In genomic region chr10:104052351-104052885, GRCh38 we compare ENCODE assay signal across 1 cellular context.
TF ChIP-seq lines count a peak whose summit lies in the region.

No MANE protein-coding gene starts in this region.

TF ChIP-seq in SK-N-SH, 30 proteins besides CTCF, POLR2A, EP300 and RAD21:
- TF ChIP-seq MEF2A (IDR thresholded peaks at IDR 0.05; ENCODE audit: borderline replicate concordance, low read depth) (no peak), ZBTB33 (IDR thresholded peaks at IDR 0.05; ENCODE audit: borderline replicate concordance, low read depth) (no peak), REST (IDR thresholded peaks at IDR 0.05; ENCODE audit: low read depth, low read length) (no peak), USF1 (IDR thresholded peaks at IDR 0.05; ENCODE audit: borderline replicate concordance, low read depth) (no peak), ELF1 (IDR thresholded peaks at IDR 0.05) (no peak), PBX3 (IDR thresholded peaks at IDR 0.05) (no peak), MXI1 (IDR thresholded peaks at IDR 0.05; ENCODE audit: low read depth, low read length) (no peak), SMC3 (IDR thresholded peaks at IDR 0.05; ENCODE audit: low read depth, low read length) (no peak)
- TF ChIP-seq, protein P1, sequence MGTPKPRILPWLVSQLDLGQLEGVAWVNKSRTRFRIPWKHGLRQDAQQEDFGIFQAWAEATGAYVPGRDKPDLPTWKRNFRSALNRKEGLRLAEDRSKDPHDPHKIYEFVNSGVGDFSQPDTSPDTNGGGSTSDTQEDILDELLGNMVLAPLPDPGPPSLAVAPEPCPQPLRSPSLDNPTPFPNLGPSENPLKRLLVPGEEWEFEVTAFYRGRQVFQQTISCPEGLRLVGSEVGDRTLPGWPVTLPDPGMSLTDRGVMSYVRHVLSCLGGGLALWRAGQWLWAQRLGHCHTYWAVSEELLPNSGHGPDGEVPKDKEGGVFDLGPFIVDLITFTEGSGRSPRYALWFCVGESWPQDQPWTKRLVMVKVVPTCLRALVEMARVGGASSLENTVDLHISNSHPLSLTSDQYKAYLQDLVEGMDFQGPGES (IDR thresholded peaks at IDR 0.05; ENCODE audit: low read depth, low read length) = no peak
